Comparison of ENCODE assay signal across 1 cellular context in genomic region chr13:24738366-24738847, GRCh38.
TF ChIP-seq lines count a peak whose summit lies in the region.

No MANE protein-coding gene starts in this region.

TF ChIP-seq in H1, 55 proteins besides CTCF, POLR2A, EP300 and RAD21:
- no peak for TF ChIP-seq JUND (IDR thresholded peaks at IDR 0.05; ENCODE audit: low read length)
- TF ChIP-seq NANOG (IDR thresholded peaks at IDR 0.05; ENCODE audit: insufficient read depth, low read depth, low read length, poor library complexity, severe bottlenecking), result no peak
- no peak for TF ChIP-seq SP1 (IDR thresholded peaks at IDR 0.05; ENCODE audit: low read depth, low read length)
- TF ChIP-seq SP2 (IDR thresholded peaks at IDR 0.05; ENCODE audit: low read length), result no peak
TF ChIP-seq in H1: peak in this region for 0.
